In genomic region chr1:174726167-174726879, GRCh38 we compare ENCODE assay signal across 9 cellular contexts.
A peak's percentile ranks its signal among the peaks of the same experiment; 100 is the strongest.
DNase-seq lines count a peak whose midpoint lies in the region; ATAC-seq and TF ChIP-seq lines count a peak whose summit lies in the region.
"Had no signal": no experiment of that assay in that cellular context is flagged by ENCODE, and none has a peak within 500 bp of the region (broad histone marks: within the 10 kb centered on the region; RNA-seq: fewer than 3 reads in every experiment).

No MANE protein-coding gene starts in this region.

- no peaks in the 10 kb centered on the region for H4K20me1 ChIP-seq in H9 (ENCODE audit: control insufficient read depth, insufficient read depth, insufficient read length)

- no peak overlapping the region for H3K18ac ChIP-seq in H9 (ENCODE audit: insufficient read length, low read depth, low read length)

- no peak overlapping the region for H3K4ac ChIP-seq in H9 (ENCODE audit: low read depth, low read length)

- no peaks in the 10 kb centered on the region for H3K27me3 Mint-ChIP-seq in H9 (ENCODE audit: low read depth)
- H3K27me3 Mint-ChIP-seq: dendritic cell treated with granulocyte-macrophage colony-stimulating factor and Interleukin-4, amounts not matched to agents 40 ng/mL and 50 ng/mL, for 4 days had no signal

- ATAC-seq in HG02763 (IDR thresholded peaks at IDR 0.05; ENCODE audit: unreplicated experiment) (no peak), GM21529 (IDR thresholded peaks at IDR 0.05; ENCODE audit: unreplicated experiment) (no peak), GM18858 (IDR thresholded peaks at IDR 0.05; ENCODE audit: unreplicated experiment) (no peak)

- H3K9me3 Mint-ChIP-seq in H9 = no peaks in the 10 kb centered on the region
- H3K9me3 Mint-ChIP-seq: dendritic cell treated with granulocyte-macrophage colony-stimulating factor and Interleukin-4, amounts not matched to agents 40 ng/mL and 50 ng/mL, for 4 days had no signal

- 0 out of 7 replicates have a peak overlapping the region, but pooled peaks of 1 of the 3 experiments have one; percentile 2 for H3K27ac Mint-ChIP-seq in H9
- H3K27ac Mint-ChIP-seq: dendritic cell treated with granulocyte-macrophage colony-stimulating factor and Interleukin-4, amounts not matched to agents 40 ng/mL and 50 ng/mL, for 4 days had no signal

- no peak overlapping the region for H3K4me2 ChIP-seq in H9 (ENCODE audit: insufficient read depth, insufficient read length, low read length)

- H2BK120ac ChIP-seq in H9 (ENCODE audit: low read depth, low read length, poor library complexity, severe bottlenecking) = no peak overlapping the region

- no peaks in the 10 kb centered on the region for H3K36me3 ChIP-seq in SK-N-MC (ENCODE audit: insufficient read depth, low read length)

- no peak overlapping the region for H2AK5ac ChIP-seq in H9 (ENCODE audit: insufficient read length, low read length)

- no peaks in the 10 kb centered on the region for H3K9me3 ChIP-seq in H9 (ENCODE audit: control insufficient read depth, low read depth, low read length)
- H3K9me3 ChIP-seq in SK-N-MC (ENCODE audit: low read depth, low read length) = no peaks in the 10 kb centered on the region

- TF ChIP-seq CTCF in AG09309 (IDR thresholded peaks at IDR 0.05; ENCODE audit: control insufficient read depth, insufficient read depth, low read depth, low read length, missing control alignments) (peak; percentile 42), H9 (conservative IDR thresholded peaks at IDR 0.05) (peak; percentile 73)

- H3K27me3 ChIP-seq in H9 (ENCODE audit: insufficient read depth, low read length) = no peaks in the 10 kb centered on the region

- H2BK12ac ChIP-seq in H9 (ENCODE audit: insufficient read length, low read depth, low read length) = no peak overlapping the region

- no peaks in the 10 kb centered on the region for H3K4me1 ChIP-seq in H9 (ENCODE audit: insufficient read depth, low read length)

- H3K23ac ChIP-seq in H9 (ENCODE audit: insufficient read length, low read depth, low read length) = no peak overlapping the region

- H3K27ac ChIP-seq in H9 (ENCODE audit: insufficient read length, low read depth, low read length) (no peak overlapping the region), SK-N-MC (no peak overlapping the region)

- no peak overlapping the region for H2BK5ac ChIP-seq in H9 (ENCODE audit: insufficient read length, low read length)

- DNase-seq in AG09309 (ENCODE audit: low read depth) = no peak
- no peak for DNase-seq in H9
- peak; percentile 35 for DNase-seq in SK-N-MC (ENCODE audit: low read depth, low spot score)
- DNase-seq in hepatic stellate cell (ENCODE audit: low spot score) = peak; percentile 9
- no peak for DNase-seq in activated effector memory CD4-positive, alpha-beta T cell treated with Interleukin-2 at 50 U/mL for 16 hours

- H4K91ac ChIP-seq in H9 (ENCODE audit: insufficient read length, low read depth, low read length) = no peak overlapping the region

- H3K4me3 Mint-ChIP-seq in H9 = no peak overlapping the region
- H3K4me3 Mint-ChIP-seq: dendritic cell treated with granulocyte-macrophage colony-stimulating factor and Interleukin-4, amounts not matched to agents 40 ng/mL and 50 ng/mL, for 4 days had no signal

- no peaks in the 10 kb centered on the region for H3K36me3 Mint-ChIP-seq in H9 (ENCODE audit: insufficient read depth in 1 of 3, low read depth in 3 of 3)

- no peak overlapping the region for H3K14ac ChIP-seq in H9 (ENCODE audit: insufficient read depth, low read length)

- no peak overlapping the region for H2AFZ ChIP-seq in H9 (ENCODE audit: low read length)

- H4K5ac ChIP-seq in H9 (ENCODE audit: insufficient read length, low read depth, low read length) = no peak overlapping the region

- no peak overlapping the region for H2BK20ac ChIP-seq in H9 (ENCODE audit: low read depth, low read length, poor library complexity, severe bottlenecking)

- H3K23me2 ChIP-seq in H9 (ENCODE audit: insufficient read length, low read depth, low read length, poor library complexity, severe bottlenecking) = no peaks in the 10 kb centered on the region

- peaks cover 7 to 13% of the 10 kb centered on the region in 2 experiments; a peak in 3 of 4 replicates for H3K4me1 Mint-ChIP-seq in H9

- no peak overlapping the region for H4K8ac ChIP-seq in H9 (replicated peaks; ENCODE audit: insufficient read length, low read depth, low read length)

- H3T11ph ChIP-seq in H9 (ENCODE audit: low read length) = no peak overlapping the region

- H3K4me3 ChIP-seq in AG09309 (ENCODE audit: control insufficient read depth, low read depth, low read length) (no peak overlapping the region), SK-N-MC (no peak overlapping the region)

- no peak overlapping the region for H3K56ac ChIP-seq in H9 (ENCODE audit: insufficient read length, low read depth, low read length)

- no peak overlapping the region for H2BK15ac ChIP-seq in H9 (ENCODE audit: low read depth, low read length)

- no CpG with 5 or more reads among the region's 2 CpGs for WGBS in H9 (ENCODE audit: extremely low coverage, insufficient read length, low lambda C conversion rate)

- H3K79me2 ChIP-seq in H9 (ENCODE audit: insufficient read depth, low read length) = no peaks in the 10 kb centered on the region

- no peaks in the 10 kb centered on the region for H3K79me1 ChIP-seq in H9 (ENCODE audit: insufficient read depth, low read depth, low read length, poor library complexity, severe bottlenecking)

- H3K9ac ChIP-seq in H9 (ENCODE audit: extremely low read depth, insufficient read length, low read length) (no peak overlapping the region), SK-N-MC (ENCODE audit: insufficient read length) (no peak overlapping the region)

Comparison
In these comparisons a context has a peak if more than half of its experiments do, and no peak if none do; other contexts are left out.
1. DNase-seq: peak in SK-N-MC (single experiment) and hepatic stellate cell (single experiment); none in AG09309 (single experiment), H9 (single experiment) and activated effector memory CD4-positive, alpha-beta T cell treated with Interleukin-2 at 50 U/mL for 16 hours (single experiment).